8 cellular contexts compared by ENCODE assay signal in the genomic region with DNA sequence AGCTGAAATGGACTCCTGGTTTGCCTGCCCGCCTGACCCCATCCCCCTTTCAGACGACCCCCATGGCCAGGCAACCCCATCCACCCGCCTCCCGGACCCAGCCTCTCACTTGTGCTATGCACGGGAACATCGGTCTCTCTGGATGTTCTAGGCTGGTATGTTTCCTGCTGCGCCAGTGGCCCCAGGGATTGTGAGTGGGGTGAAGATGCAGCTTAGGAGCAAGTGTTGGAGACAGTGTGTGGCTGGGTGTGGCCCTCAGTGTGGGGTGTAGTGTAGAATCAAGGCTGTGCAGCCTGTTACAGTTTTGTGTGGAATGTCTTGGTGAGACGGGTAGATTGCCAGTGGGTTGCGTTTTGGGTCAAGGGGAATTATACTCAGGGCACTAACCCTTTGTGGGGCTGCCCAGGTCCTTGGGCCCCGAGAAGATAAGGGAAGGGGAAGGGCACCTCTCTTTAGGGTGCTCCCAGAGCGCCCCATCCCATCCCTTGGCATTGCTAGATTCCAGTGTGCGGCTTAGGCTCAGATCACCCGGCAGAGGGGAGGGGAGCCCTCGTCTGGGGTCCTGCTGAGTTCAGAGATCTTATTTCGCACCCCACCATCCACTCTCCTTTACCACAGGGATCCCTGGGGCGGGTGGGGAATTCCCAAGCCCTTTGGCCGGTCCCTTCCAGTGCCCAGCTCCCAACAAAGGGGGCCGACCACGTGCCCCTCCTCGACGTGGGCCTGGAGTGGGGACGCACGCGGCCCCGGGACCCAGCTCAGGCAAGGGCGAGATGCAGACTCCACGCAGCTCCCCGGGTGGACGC. TPM values are rescaled to one million over a fixed set of nuclear protein-coding genes. Genes with fewer than 3 reads are reported as not detected.
DNase-seq lines count a peak whose midpoint lies in the region; ATAC-seq, FAIRE-seq and TF ChIP-seq lines count a peak whose summit lies in the region.

No MANE protein-coding gene starts in this region.

- TF ChIP-seq CTCF in HepG2 (CRISPR knock-in tag; IDR thresholded peaks at IDR 0.05) (no peak), thyroid gland (IDR thresholded peaks at IDR 0.05) (no peak)

- peaks cover 44% of the 10 kb centered on the region for H3K4me1 ChIP-seq in HepG2 (ENCODE audit: insufficient read depth, low read length)
- H3K4me1 ChIP-seq in thyroid gland: peaks cover 46 to 52% of the 10 kb centered on the region in 2 donors

- no peak for ATAC-seq in HepG2
- no peak for ATAC-seq in HG03457 (IDR thresholded peaks at IDR 0.05; ENCODE audit: unreplicated experiment)
- ATAC-seq in GM21576 (IDR thresholded peaks at IDR 0.05; ENCODE audit: unreplicated experiment): no peak

- H3K4me3 ChIP-seq in HepG2 (replicated peaks in 1 of 3; ENCODE audit: insufficient read depth in 1 of 3, low read depth in 2 of 3, low read length in 3 of 3) (peak overlapping the region; percentile 83 to 93 (median 90); a peak in 4 of 6 replicates), thyroid gland (replicated peaks in 1 of 3) (peak overlapping the region in 1 of 3 donors; percentile 81)

- FAIRE-seq in HepG2 (lab: Jason Lieb, UNC): no peak

- peak overlapping the region; percentile 31 for H3K4me3 Mint-ChIP-seq in activated T-cell treated with anti-CD3 and anti-CD28 coated beads, Interleukin-2, amount 50 U/mL, for 24 hours

- TF ChIP-seq POLR2A in HepG2 (IDR thresholded peaks at IDR 0.05; ENCODE audit: insufficient read depth in 1 of 2, low read depth in 2 of 2, low read length in 2 of 2) (no peak), thyroid gland (IDR thresholded peaks at IDR 0.05) (no peak)

- CTCF ChIA-PET in HepG2 (lab: Yijun Ruan, JAX; ENCODE audit: low intra/inter-chr PET ratio, low total read pairs): interaction anchor here (1.7 kb wide), 1 partner anchor 438 kb away, joined by 9 read pairs; no protein-coding TSS in a partner anchor

- peaks cover 15% of the 10 kb centered on the region for H3K27me3 Mint-ChIP-seq in activated T-cell treated with anti-CD3 and anti-CD28 coated beads, Interleukin-2, amount 50 U/mL, for 24 hours

- BruUV-seq in HepG2 (replicated peaks; lab: Mats Ljungman, UMichigan): no TSS peak

- H4K20me1 ChIP-seq in HepG2 (ENCODE audit: insufficient read depth, low read length): peaks cover 3% of the 10 kb centered on the region; the same call in 1 of the 2 replicates

- H3K9me3 ChIP-seq in HepG2 (ENCODE audit: low read length) (no peaks in the 10 kb centered on the region), thyroid gland (no peaks in the 10 kb centered on the region)

- POLR2A ChIA-PET in HepG2 (lab: Yijun Ruan, JAX): interaction anchor here (0.7 to 5.6 kb wide), 19 partner anchors 8 to 452 kb away, joined by 3 to 55 read pairs (median 5); partner anchors contain the start of gene NTMT1

- peaks cover 9 to 31% of the 10 kb centered on the region in 2 experiments for H3K27me3 ChIP-seq in HepG2 (ENCODE audit: control insufficient read depth in 1 of 2, insufficient read depth in 2 of 2, low read length in 2 of 2)
- H3K27me3 ChIP-seq in thyroid gland: no peaks in the 10 kb centered on the region

- H3K27ac Mint-ChIP-seq in activated T-cell treated with anti-CD3 and anti-CD28 coated beads, Interleukin-2, amount 50 U/mL, for 24 hours: no peak overlapping the region

- H3K36me3 ChIP-seq in HepG2 (replicated peaks in 1 of 2; ENCODE audit: control insufficient read depth in 1 of 2, insufficient read depth in 2 of 2, low read length in 2 of 2) (no peaks in the 10 kb centered on the region), thyroid gland (no peaks in the 10 kb centered on the region)

- TF ChIP-seq EP300 in HepG2 (IDR thresholded peaks at IDR 0.05; ENCODE audit: low read depth in 2 of 2, low read length in 2 of 2) (no peak), HepG2 (CRISPR knock-in tag; IDR thresholded peaks at IDR 0.05; ENCODE audit: borderline replicate concordance) (no peak)

- H3K27ac ChIP-seq in angular gyrus (ENCODE audit: low read depth, low read length) (peak overlapping the region; percentile 4), HepG2 (ENCODE audit: extremely low read length, insufficient read depth, low read length) (no peak overlapping the region), thyroid gland (peak overlapping the region; percentile 94 to 100 (median 98))

- DNase-seq in activated T-cell treated with anti-CD3 and anti-CD28 coated beads, Interleukin-2, amount 50 U/mL, for 24 hours: no peak
- DNase-seq in activated T-cell treated with anti-CD3 and anti-CD28 coated beads, Interleukin-2, amount 50 U/mL, for 1 hour: no peak
- DNase-seq in HepG2 (ENCODE audit: low spot score) (no peak), thyroid gland (no peak), HuH-7 (ENCODE audit: low spot score) (no peak)

- H3K9ac ChIP-seq in HepG2 (ENCODE audit: insufficient read depth, low read depth, low read length): peak overlapping the region; percentile 78

- H3K79me2 ChIP-seq in HepG2 (ENCODE audit: insufficient read depth, low read length): peaks cover 5% of the 10 kb centered on the region

- in situ Hi-C loops in HepG2 (cut with HindIII; ENCODE audit: extremely low pct_ligation_motif_present, low pct_unique_long_range_greater_than_20kb): loop anchor here (10.0 kb wide), 2 partner anchors 301 to 441 kb away; no protein-coding TSS in a partner anchor

- peak overlapping the region; percentile 94 for H3K4me2 ChIP-seq in HepG2 (ENCODE audit: low read depth, low read length)

- no peaks in the 10 kb centered on the region for H3K9me3 Mint-ChIP-seq in activated T-cell treated with anti-CD3 and anti-CD28 coated beads, Interleukin-2, amount 50 U/mL, for 24 hours

- H3K36me3 Mint-ChIP-seq in activated T-cell treated with anti-CD3 and anti-CD28 coated beads, Interleukin-2, amount 50 U/mL, for 24 hours (ENCODE audit: low read depth): no peaks in the 10 kb centered on the region

- WGBS in HepG2 (ENCODE audit: low lambda C conversion rate): 16% methylated on average over 17 of the region's 29 CpGs
- 58% methylated on average over 16 of the region's 29 CpGs for WGBS in thyroid gland, 2 donors

- no peak overlapping the region for H2AFZ ChIP-seq in HepG2 (ENCODE audit: low read length)

- H3K4me1 Mint-ChIP-seq in activated T-cell treated with anti-CD3 and anti-CD28 coated beads, Interleukin-2, amount 50 U/mL, for 24 hours (ENCODE audit: low read depth): peaks cover 20% of the 10 kb centered on the region

- TF ChIP-seq RAD21 in HepG2 (CRISPR knock-in tag; IDR thresholded peaks at IDR 0.05): no peak

- intact Hi-C loops in HepG2 (cut with micrococcal nuclease; ENCODE audit: unreplicated experiment) (loop anchor here (10.0 kb wide), 3 partner anchors 171 to 451 kb away; partner anchors contain the start of genes C9orf50 and NTMT1), thyroid gland (cut with DNase I) (loop anchor here (5.0 kb wide), 2 partner anchors 319 to 439 kb away; no protein-coding TSS in a partner anchor)

TF ChIP-seq in HepG2, 621 proteins besides CTCF, POLR2A, EP300 and RAD21 (continues in another document):
- TF ChIP-seq TAF15 (IDR thresholded peaks at IDR 0.05; ENCODE audit: low read depth, low read length, poor library complexity, severe bottlenecking): no peak
- TF ChIP-seq ZNF776 (CRISPR knock-in tag; IDR thresholded peaks at IDR 0.05): peak; percentile 22; the same call in 1 of the 2 replicates
- 0 out of 2 replicates have a peak, but pooled peaks have one; percentile 6 for TF ChIP-seq ZNF543 (CRISPR knock-in tag; IDR thresholded peaks at IDR 0.05)
- 0 out of 2 replicates have a peak, but pooled peaks have one; percentile 20 for TF ChIP-seq MAX (IDR thresholded peaks at IDR 0.05)
- TF ChIP-seq ZZZ3 (CRISPR knock-in tag; IDR thresholded peaks at IDR 0.05; ENCODE audit: borderline replicate concordance): 0 out of 2 replicates have a peak, but pooled peaks have one; percentile 32
- peak; percentile 56; the same call in 1 of the 2 replicates for TF ChIP-seq EZH2 (conservative IDR thresholded peaks at IDR 0.05; ENCODE audit: low read depth, low read length)
- TF ChIP-seq ZNF343 (CRISPR knock-in tag; IDR thresholded peaks at IDR 0.05): 0 out of 2 replicates have a peak, but pooled peaks have one; percentile 22

RNA-seq across cellular contexts. Expression of gene IER5L, which starts 4.6 kb away (rescaled TPM):
- total RNA-seq in HepG2 (2016; rRNA removed; fragmentation: Illumina TruSeq; extraction: Trizol) (2.5 and 3.3 TPM in 2 replicates), thyroid gland (10 to 100 TPM in 3 of 4 donors, 1 to 10 TPM in 1; 7.8 to 20.2 (median 12.6) TPM)
- total RNA-seq in HepG2 (2016; cell fraction: cytosol; rRNA removed; fragmentation: Illumina TruSeq; extraction: Trizol; ENCODE audit: low read depth): 2.4 and 2.5 TPM in 2 replicates
- total RNA-seq in HepG2 (2016; cell fraction: insoluble cytoplasmic fraction; rRNA removed; fragmentation: Illumina TruSeq; extraction: Trizol): 2.6 and 3.2 TPM in 2 replicates
- total RNA-seq in HepG2 (2016; cell fraction: membrane; rRNA removed; fragmentation: Illumina TruSeq; extraction: Trizol): 2.0 and 2.7 TPM in 2 replicates
- 0.84 and 1.2 TPM in 2 replicates for total RNA-seq in HepG2 (2016; cell fraction: nucleus; rRNA removed; fragmentation: Illumina TruSeq; extraction: Trizol)
- polyA plus RNA-seq in HepG2 (2011; rRNA removed): 1.8 and 3.6 TPM in 2 replicates
- 2.1 and 3.1 TPM in 2 replicates for polyA plus RNA-seq in HepG2 (2011; cell fraction: cytosol; rRNA removed)
- 4.4 and 4.5 TPM in 2 replicates for polyA plus RNA-seq in HepG2 (2011; cell fraction: nucleus; rRNA removed)
- polyA plus RNA-seq in HepG2 (2012): 1.5 and 2.6 TPM in 2 replicates
- polyA plus RNA-seq in HepG2 (2016; cell fraction: cytosol; fragmentation: Illumina TruSeq; extraction: Trizol; ENCODE audit: low read depth): 0.59 and 0.61 TPM in 2 replicates
- 2.2 and 2.5 TPM in 2 replicates for polyA plus RNA-seq in HepG2 (2016; cell fraction: insoluble cytoplasmic fraction; fragmentation: Illumina TruSeq; extraction: Trizol; ENCODE audit: low read depth)
- polyA plus RNA-seq in HepG2 (2016; cell fraction: membrane; fragmentation: Illumina TruSeq; extraction: Trizol; ENCODE audit: low read depth): 0.52 and 0.74 TPM in 2 replicates
- polyA plus RNA-seq in HepG2 (2016; cell fraction: nucleus; fragmentation: Illumina TruSeq; extraction: Trizol; ENCODE audit: insufficient read depth, low read depth): 1.3 and 2.1 TPM in 2 replicates
- polyA minus RNA-seq in HepG2 (2011; rRNA and poly(A)+ RNA removed; ENCODE audit: low replicate concordance): 5.5 and 12.0 TPM in 2 replicates
- polyA minus RNA-seq in HepG2 (2011; cell fraction: cytosol; rRNA and poly(A)+ RNA removed): 5.6 and 6.2 TPM in 2 replicates
- 1.2 and 1.9 TPM in 2 replicates for polyA minus RNA-seq in HepG2 (2011; cell fraction: nucleus; rRNA and poly(A)+ RNA removed)
